ENCODE assay signal across 8 cellular contexts in genomic region chr5:176537608-176538504, GRCh38. TPM values are rescaled to one million over a fixed set of nuclear protein-coding genes. Genes with fewer than 3 reads are reported as not detected.
DNase-seq lines count a peak whose midpoint lies in the region; ATAC-seq and TF ChIP-seq lines count a peak whose summit lies in the region.

No MANE protein-coding gene starts in this region.

- H3K4me1 ChIP-seq in SK-N-SH (ENCODE audit: control insufficient read depth in 1 of 2, insufficient read depth in 2 of 2, low read depth in 1 of 2, low read length in 1 of 2): peaks cover 19 to 49% of the 10 kb centered on the region in 2 experiments; a peak in 3 of 4 replicates
- peaks cover 72% of the 10 kb centered on the region for H3K4me1 ChIP-seq in suprapubic skin

- CTCF ChIA-PET in SK-N-SH (lab: Yijun Ruan, JAX): interaction anchor here (0.6 to 6.0 kb wide), 3 partner anchors 74 to 122 kb away, joined by 4 to 28 read pairs (median 12); partner anchors contain the start of genes CLTB and FAF2

- H3K36me3 ChIP-seq in SK-N-SH (replicated peaks in 1 of 2; ENCODE audit: control insufficient read depth in 1 of 2, insufficient read depth in 2 of 2, low read length in 1 of 2) (peaks cover 0 to 11% of the 10 kb centered on the region in 2 experiments), suprapubic skin (no peaks in the 10 kb centered on the region)

- peak; percentile 71 for ATAC-seq in HG02610 (IDR thresholded peaks at IDR 0.05; ENCODE audit: unreplicated experiment)
- peak; percentile 72 to 80 for ATAC-seq in activated naive CD4-positive, alpha-beta T cell treated with anti-CD3 and anti-CD28 coated beads, Interleukin-2, amount 50 U/mL, for 72 hours

- no peak for TF ChIP-seq EP300 in SK-N-SH (IDR thresholded peaks at IDR 0.05; ENCODE audit: borderline replicate concordance in 1 of 2, low read depth in 1 of 2, low read length in 1 of 2)
- no peak for TF ChIP-seq EP300 in suprapubic skin (IDR thresholded peaks at IDR 0.05)

- H3K9me2 ChIP-seq in SK-N-SH: no peaks in the 10 kb centered on the region

- POLR2A ChIA-PET in SK-N-SH (lab: Yijun Ruan, JAX): interaction anchor here (0.5 to 1.9 kb wide), 8 partner anchors 9 to 172 kb away, joined by 3 to 10 read pairs (median 3); partner anchors contain the start of genes EIF4E1B, HIGD2A, NOP16 and SNCB

- TF ChIP-seq POLR2A in suprapubic skin (IDR thresholded peaks at IDR 0.05): peak in 1 of 2 donors; percentile 8

- no peaks in the 10 kb centered on the region for H3K27me3 ChIP-seq in SK-N-SH (ENCODE audit: insufficient read depth)
- no peaks in the 10 kb centered on the region for H3K27me3 ChIP-seq in suprapubic skin

- DNase-seq in GM04504 (ENCODE audit: low read depth): peak; percentile 98
- DNase-seq in NCI-H1092 (lab: John Stamatoyannopoulos, UW): peak; percentile 94
- DNase-seq in SK-N-SH: peak; percentile 90
- DNase-seq in activated naive CD4-positive, alpha-beta T cell treated with anti-CD3 and anti-CD28 coated beads, Interleukin-2, amount 50 U/mL, for 72 hours (ENCODE audit: low spot score in 2 of 2): peak; percentile 92 to 96
- peak; percentile 99 for DNase-seq in globus pallidus (ENCODE audit: low spot score)
- peak; percentile 99 for DNase-seq in non-pigmented ciliary epithelial cell (ENCODE audit: low read depth)
- peak; percentile 100 for DNase-seq in suprapubic skin (ENCODE audit: low spot score in 2 of 2)

- H3K79me2 ChIP-seq in SK-N-SH (ENCODE audit: insufficient read depth): peaks cover 39% of the 10 kb centered on the region

- H3F3A ChIP-seq in SK-N-SH (replicated peaks; ENCODE audit: insufficient read depth): no peaks in the 10 kb centered on the region

- TF ChIP-seq CTCF in SK-N-SH (IDR thresholded peaks at IDR 0.05): no peak
- no peak for TF ChIP-seq CTCF in suprapubic skin (IDR thresholded peaks at IDR 0.05)

- H3K4me2 ChIP-seq in SK-N-SH: peak overlapping the region; percentile 71

- peak overlapping the region; percentile 73 to 97 for H3K4me3 ChIP-seq in SK-N-SH (ENCODE audit: low read depth in 2 of 2, low read length in 1 of 2)
- peak overlapping the region; percentile 76 for H3K4me3 ChIP-seq in suprapubic skin

- H2AFZ ChIP-seq in SK-N-SH (ENCODE audit: low read depth): peak overlapping the region; percentile 83

- 2% methylated on average over 31 of the region's 48 CpGs for WGBS in SK-N-SH (ENCODE audit: low lambda C conversion rate)
- 2% methylated on average over 27 of the region's 48 CpGs for WGBS in suprapubic skin

- H4K20me1 ChIP-seq in SK-N-SH (ENCODE audit: insufficient read depth): peaks cover 27% of the 10 kb centered on the region

- H3K36me3 Mint-ChIP-seq in activated naive CD4-positive, alpha-beta T cell treated with anti-CD3 and anti-CD28 coated beads, Interleukin-2, amount 50 U/mL, for 72 hours: peaks cover 14 to 17% of the 10 kb centered on the region in 2 donors

- H3K9me3 ChIP-seq in SK-N-SH (no peaks in the 10 kb centered on the region), suprapubic skin (no peaks in the 10 kb centered on the region)

- H3K9ac ChIP-seq in SK-N-SH: peak overlapping the region; percentile 98

- no peak for TF ChIP-seq RAD21 in SK-N-SH (IDR thresholded peaks at IDR 0.05; ENCODE audit: low read length)

- no peaks in the 10 kb centered on the region for H3K9me3 Mint-ChIP-seq in activated naive CD4-positive, alpha-beta T cell treated with anti-CD3 and anti-CD28 coated beads, Interleukin-2, amount 50 U/mL, for 72 hours

- H3K27ac ChIP-seq in SK-N-SH (ENCODE audit: low read depth in 2 of 2, low read length in 1 of 2): peak overlapping the region; percentile 87 to 96
- peak overlapping the region; percentile 95 for H3K27ac ChIP-seq in suprapubic skin

- peak overlapping the region; percentile 92 to 97 for H3K27ac Mint-ChIP-seq in activated naive CD4-positive, alpha-beta T cell treated with anti-CD3 and anti-CD28 coated beads, Interleukin-2, amount 50 U/mL, for 72 hours

TF ChIP-seq in SK-N-SH, 30 proteins besides CTCF, POLR2A, EP300 and RAD21:
- TF ChIP-seq SMC3 (IDR thresholded peaks at IDR 0.05; ENCODE audit: low read depth, low read length): no peak
- peak; percentile 70 for TF ChIP-seq GABPA (IDR thresholded peaks at IDR 0.05; ENCODE audit: low read depth)
- peak; percentile 30 for TF ChIP-seq CHD2 (IDR thresholded peaks at IDR 0.05; ENCODE audit: low read length, partially characterized antibody)
- TF ChIP-seq PBX3 (IDR thresholded peaks at IDR 0.05): peak; percentile 19; the same call in 1 of the 2 replicates
- peak; percentile 58; the same call in 1 of the 2 replicates for TF ChIP-seq SIN3A (IDR thresholded peaks at IDR 0.05; ENCODE audit: borderline replicate concordance, low read depth, low read length)
- 0 out of 2 replicates have a peak, but pooled peaks have one; percentile 22 for TF ChIP-seq FOSL2 (IDR thresholded peaks at IDR 0.05; ENCODE audit: borderline replicate concordance, low read depth)
- TF ChIP-seq RFX5 (IDR thresholded peaks at IDR 0.05; ENCODE audit: low read length): peak; percentile 93
- peak; percentile 74 for TF ChIP-seq YY1 (IDR thresholded peaks at IDR 0.05; ENCODE audit: low read depth)
- no peak for TF ChIP-seq MEF2A (IDR thresholded peaks at IDR 0.05; ENCODE audit: borderline replicate concordance, low read depth)
- TF ChIP-seq TAF1 (IDR thresholded peaks at IDR 0.05; ENCODE audit: borderline replicate concordance, low read depth, low read length): peak; percentile 11; the same call in 1 of the 2 replicates
- TF ChIP-seq POLR2AphosphoS5 (IDR thresholded peaks at IDR 0.05; ENCODE audit: low read depth, low read length): peak; percentile 24; the same call in 1 of the 2 replicates
- 0 out of 2 replicates have a peak, but pooled peaks have one; percentile 31 for TF ChIP-seq IRF3 (IDR thresholded peaks at IDR 0.05; ENCODE audit: low read depth, low read length)
- peak; percentile 85 for TF ChIP-seq MXI1 (IDR thresholded peaks at IDR 0.05; ENCODE audit: low read depth, low read length)
- no peak for TF ChIP-seq NRF1 (IDR thresholded peaks at IDR 0.05; ENCODE audit: low read depth, low read length)
- peak; percentile 62 for TF ChIP-seq MAX (IDR thresholded peaks at IDR 0.05; ENCODE audit: low read depth)
TF ChIP-seq in SK-N-SH: peak in this region for 12.

RNA-seq across cellular contexts. Expression of gene RNF44, which starts 0.7 kb away (rescaled TPM):
- polyA plus RNA-seq in SK-N-SH (2012; rRNA removed): 13.2 and 17.9 TPM in 2 replicates
- polyA plus RNA-seq in SK-N-SH (2012; cell fraction: cytosol; rRNA removed): 7.3 and 9.9 TPM in 2 replicates
- 110 and 129 TPM in 2 replicates for polyA plus RNA-seq in SK-N-SH (2012; cell fraction: nucleus; rRNA removed)
- 100 to 1,000 TPM in 1 of 2 donors, 10 to 100 TPM in 1; 83.5 to 136 TPM for total RNA-seq in activated naive CD4-positive, alpha-beta T cell treated with anti-CD3 and anti-CD28 coated beads, Interleukin-2, amount 50 U/mL, for 72 hours
- 10 to 100 TPM; 36.9 to 65.9 (median 46.3) TPM for total RNA-seq in suprapubic skin

RNA-seq across cellular contexts. Expression of gene CDHR2, which starts 11.3 kb away (rescaled TPM):
- polyA plus RNA-seq in SK-N-SH (2012; rRNA removed): 0.02 TPM in 1 of 2 replicates, not detected in the other
- polyA plus RNA-seq in SK-N-SH (2012; cell fraction: cytosol; rRNA removed): 0.03 TPM in 1 of 2 replicates, not detected in the other
- polyA plus RNA-seq in SK-N-SH (2012; cell fraction: nucleus; rRNA removed): 0.14 and 0.23 TPM in 2 replicates
- under 1 TPM; 0.05 to 0.54 TPM for total RNA-seq in activated naive CD4-positive, alpha-beta T cell treated with anti-CD3 and anti-CD28 coated beads, Interleukin-2, amount 50 U/mL, for 72 hours
- under 1 TPM in 2 of 4 donors, not detected in 2; 0.10 to 0.23 TPM for total RNA-seq in suprapubic skin

Comparison
In these comparisons a context has a peak if more than half of its experiments do, and no peak if none do; other contexts are left out.
1. Peak in every context shown above with its lines: DNase-seq, ATAC-seq, H3K4me3 ChIP-seq and H3K27ac ChIP-seq.